8 cellular contexts compared by ENCODE assay signal in the genomic region with DNA sequence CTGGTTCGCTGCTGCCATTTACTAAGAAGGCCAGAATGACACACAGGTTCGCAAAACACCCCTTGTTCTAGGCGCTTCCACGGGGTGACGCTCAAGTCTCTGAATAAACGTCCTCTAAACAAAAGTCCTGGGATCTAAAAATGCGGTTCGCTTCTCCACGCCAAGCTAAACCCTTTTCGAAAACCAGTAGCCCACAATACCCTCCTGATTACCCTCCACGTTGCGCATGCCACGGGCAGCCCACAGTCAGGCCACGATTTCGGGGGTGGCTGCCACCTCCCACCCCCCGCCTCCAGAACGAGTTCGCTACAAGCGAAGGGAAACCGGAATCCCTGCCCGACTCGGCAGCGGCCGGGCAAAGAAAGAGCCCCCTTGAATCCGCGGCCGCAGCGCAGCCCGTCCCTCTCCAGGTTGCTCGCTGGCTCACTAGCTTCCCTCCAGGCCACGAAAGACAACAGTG. TPM values are rescaled to one million over a fixed set of nuclear protein-coding genes. Genes with fewer than 3 reads are reported as not detected.
A peak's percentile ranks its signal among the peaks of the same experiment; 100 is the strongest.
DNase-seq lines count a peak whose midpoint lies in the region; ATAC-seq and TF ChIP-seq lines count a peak whose summit lies in the region.

No MANE protein-coding gene starts in this region.

- H3K79me2 ChIP-seq in HCT116 (ENCODE audit: insufficient read depth, low read length) = peaks cover 61% of the 10 kb centered on the region

- peak overlapping the region; percentile 82 for H3K4me2 ChIP-seq in HCT116 (ENCODE audit: low read length)

- peak overlapping the region; percentile 95 for H3K27ac ChIP-seq in HCT116 (ENCODE audit: low read depth, low read length)
- H3K27ac ChIP-seq in upper lobe of right lung = peak overlapping the region; percentile 93

- H4K20me1 ChIP-seq in HCT116 (ENCODE audit: insufficient read depth) = peaks cover 6% of the 10 kb centered on the region; the same call in 1 of the 2 replicates

- H3K27ac Mint-ChIP-seq in activated T-helper 1 cell treated with anti-CD3 and anti-CD28 coated beads, Interleukin-12 subunit alpha, Interleukin-12 subunit beta, Interleukin-2, Interleukin-4 antibody, amounts not matched to agents 30 ng/mL and 10 ng/mL and 1 ng/mL, durations not matched to agents 14 hours and 24 hours and 36 hours = peak overlapping the region; percentile 95

- TF ChIP-seq RAD21 in HCT116 (IDR thresholded peaks at IDR 0.05; ENCODE audit: low read depth) = no peak

- TF ChIP-seq POLR2A in HCT116 (IDR thresholded peaks at IDR 0.05; ENCODE audit: borderline replicate concordance, extremely low read depth, insufficient read depth, insufficient read length) = no peak

- CTCF ChIA-PET in HCT116 (lab: Charles Lee) = interaction anchor here (0.8 kb wide), 1 partner anchor 33 kb away, joined by 3 read pairs; the partner anchor contains the start of gene SOWAHD

- TF ChIP-seq CTCF in GM12873 (IDR thresholded peaks at IDR 0.05; ENCODE audit: insufficient read depth, low read depth, low read length, missing control alignments) (peak; percentile 39), HCT116 (IDR thresholded peaks at IDR 0.05 in 2 of 3, conservative IDR thresholded peaks at IDR 0.05 in 1 of 3; ENCODE audit: borderline replicate concordance in 1 of 3, insufficient read depth in 1 of 3, low read depth in 2 of 3, low read length in 2 of 3) (no peak), upper lobe of right lung (IDR thresholded peaks at IDR 0.05) (peak; percentile 21)

- H3K9me3 ChIP-seq in HCT116 (ENCODE audit: control insufficient read depth in 1 of 2, insufficient read depth in 1 of 2, low read depth in 1 of 2, low read length in 2 of 2) = no peaks in the 10 kb centered on the region
- H3K9me3 ChIP-seq in neuron (ENCODE audit: low read length) = no peaks in the 10 kb centered on the region
- H3K9me3 ChIP-seq in upper lobe of right lung = no peaks in the 10 kb centered on the region

- TSS peak; percentile 54 for BruUV-seq in HCT116 (replicated peaks; lab: Mats Ljungman, UMichigan)

- RAD21 ChIA-PET in HCT116 (lab: Charles Lee; ENCODE audit: low non-redundant PET in 1 of 2, low total read pairs in 2 of 2, uncharacterized antibody in 2 of 2, unreplicated experiment in 2 of 2) = no interaction called here

- H2AFZ ChIP-seq in HCT116 (ENCODE audit: low read depth, low read length, poor library complexity, severe bottlenecking) (no peak overlapping the region), neuron (ENCODE audit: low read depth, low read length) (no peak overlapping the region)

- intact Hi-C loops in HCT116 (cut with micrococcal nuclease) (loop anchor here (5.0 kb wide), 2 partner anchors 61 to 86 kb away; partner anchors contain the start of gene UPF3B), upper lobe of right lung (cut with DNase I) (no loop called here)
- intact Hi-C loops in activated T-helper 1 cell treated with anti-CD3 and anti-CD28 coated beads, Interleukin-12 subunit alpha, Interleukin-12 subunit beta, Interleukin-2, Interleukin-4 antibody, amounts not matched to agents 30 ng/mL and 10 ng/mL and 1 ng/mL, durations not matched to agents 14 hours and 24 hours and 36 hours (cut with micrococcal nuclease) = loop anchor here (1.0 to 2.0 kb wide), 8 partner anchors 30 to 184 kb away; partner anchors contain the start of genes NDUFA1, NKAP, NKRF and RNF113A

- H3K9me3 Mint-ChIP-seq in activated T-helper 1 cell treated with anti-CD3 and anti-CD28 coated beads, Interleukin-12 subunit alpha, Interleukin-12 subunit beta, Interleukin-2, Interleukin-4 antibody, amounts not matched to agents 30 ng/mL and 10 ng/mL and 1 ng/mL, durations not matched to agents 14 hours and 24 hours and 36 hours = no peaks in the 10 kb centered on the region

- POLR2A ChIA-PET in HCT116 (lab: Charles Lee) = interaction anchor here (0.8 to 1.9 kb wide), 13 partner anchors 9 to 459 kb away, joined by 3 to 22 read pairs (median 5); partner anchors contain the start of genes SOWAHD, UPF3B and ZBTB33

- peak overlapping the region; percentile 93 for H3K9ac ChIP-seq in HCT116 (ENCODE audit: low read length)

- H3K9me2 ChIP-seq in HCT116 (ENCODE audit: insufficient read depth) = no peaks in the 10 kb centered on the region

- no peaks in the 10 kb centered on the region for H3K27me3 Mint-ChIP-seq in activated T-helper 1 cell treated with anti-CD3 and anti-CD28 coated beads, Interleukin-12 subunit alpha, Interleukin-12 subunit beta, Interleukin-2, Interleukin-4 antibody, amounts not matched to agents 30 ng/mL and 10 ng/mL and 1 ng/mL, durations not matched to agents 14 hours and 24 hours and 36 hours (ENCODE audit: insufficient read depth)

- H3K4me3 ChIP-seq in HCT116 (replicated peaks in 1 of 2; ENCODE audit: low read depth in 1 of 2, low read length in 2 of 2) (peak overlapping the region; percentile 78 to 85), neuron (ENCODE audit: low read length) (peak overlapping the region; percentile 76), upper lobe of right lung (peak overlapping the region; percentile 67)

- peaks cover 37% of the 10 kb centered on the region for H3K36me3 Mint-ChIP-seq in activated T-helper 1 cell treated with anti-CD3 and anti-CD28 coated beads, Interleukin-12 subunit alpha, Interleukin-12 subunit beta, Interleukin-2, Interleukin-4 antibody, amounts not matched to agents 30 ng/mL and 10 ng/mL and 1 ng/mL, durations not matched to agents 14 hours and 24 hours and 36 hours (ENCODE audit: low read depth)

- DNase-seq in HCT116 (ENCODE audit: low read depth, low spot score) (no peak), NCI-H2107 (lab: John Stamatoyannopoulos, UW) (peak; percentile 54), fibroblast of peridontal ligament (ENCODE audit: extremely low read depth) (peak; percentile 56), upper lobe of right lung (no peak), EL (no peak)
- no peak for DNase-seq in activated T-helper 1 cell treated with anti-CD3 and anti-CD28 coated beads, Interleukin-12 subunit alpha, Interleukin-12 subunit beta, Interleukin-2, Interleukin-4 antibody, amounts not matched to agents 30 ng/mL and 10 ng/mL and 1 ng/mL, durations not matched to agents 14 hours and 24 hours and 36 hours (ENCODE audit: low spot score)

- peaks cover 5 to 39% of the 10 kb centered on the region in 2 experiments; a peak in 3 of 4 replicates for H3K36me3 ChIP-seq in HCT116 (ENCODE audit: control insufficient read depth in 1 of 2, insufficient read depth in 2 of 2, low read length in 2 of 2)
- H3K36me3 ChIP-seq in neuron (ENCODE audit: insufficient read depth, low read length) = peaks cover 21% of the 10 kb centered on the region
- H3K36me3 ChIP-seq in upper lobe of right lung = peaks cover 35% of the 10 kb centered on the region

- peak overlapping the region; percentile 96 for H3K4me3 Mint-ChIP-seq in activated T-helper 1 cell treated with anti-CD3 and anti-CD28 coated beads, Interleukin-12 subunit alpha, Interleukin-12 subunit beta, Interleukin-2, Interleukin-4 antibody, amounts not matched to agents 30 ng/mL and 10 ng/mL and 1 ng/mL, durations not matched to agents 14 hours and 24 hours and 36 hours

- H3K4me1 Mint-ChIP-seq in activated T-helper 1 cell treated with anti-CD3 and anti-CD28 coated beads, Interleukin-12 subunit alpha, Interleukin-12 subunit beta, Interleukin-2, Interleukin-4 antibody, amounts not matched to agents 30 ng/mL and 10 ng/mL and 1 ng/mL, durations not matched to agents 14 hours and 24 hours and 36 hours (ENCODE audit: low read depth) = peaks cover 10% of the 10 kb centered on the region

- H3K27me3 ChIP-seq in HCT116 (ENCODE audit: insufficient read depth, low read length) (no peaks in the 10 kb centered on the region), neuron (ENCODE audit: insufficient read depth, low read length) (no peaks in the 10 kb centered on the region), upper lobe of right lung (no peaks in the 10 kb centered on the region)

- H3K4me1 ChIP-seq in HCT116 (ENCODE audit: control insufficient read depth in 1 of 2, insufficient read depth in 2 of 2, low read length in 2 of 2) (peaks cover 0 to 27% of the 10 kb centered on the region in 2 experiments; a peak in 2 of 4 replicates), neuron (ENCODE audit: insufficient read depth, low read length) (peaks cover 2% of the 10 kb centered on the region), upper lobe of right lung (peaks cover 15% of the 10 kb centered on the region)

- ATAC-seq in HCT116 = peak; percentile 31
- ATAC-seq in upper lobe of right lung = peak; percentile 48

TF ChIP-seq in HCT116, 20 proteins besides CTCF, POLR2A, EP300 and RAD21 (continues in another document):
- TF ChIP-seq ZFX (IDR thresholded peaks at IDR 0.05) (peak; percentile 48; the same call in 1 of the 2 replicates), JUND (IDR thresholded peaks at IDR 0.05) (no peak)

RNA-seq across cellular contexts. Expression of gene RPL39, which starts 0.4 kb away (rescaled TPM):
- total RNA-seq in HCT116 (2021; ENCODE audit: unreplicated experiment) = 1,940 TPM
- 3,610 and 4,517 TPM in 2 replicates for polyA plus RNA-seq in HCT116 (2012)
- 1,853 and 1,912 TPM in 2 replicates for total RNA-seq in activated T-helper 1 cell treated with anti-CD3 and anti-CD28 coated beads, Interleukin-12 subunit alpha, Interleukin-12 subunit beta, Interleukin-2, Interleukin-4 antibody, amounts not matched to agents 30 ng/mL and 10 ng/mL and 1 ng/mL, durations not matched to agents 14 hours and 24 hours and 36 hours
- total RNA-seq in upper lobe of right lung = 1,275 TPM

RNA-seq across cellular contexts. Expression of gene SOWAHD, which starts 32.6 kb away (rescaled TPM):
- total RNA-seq in HCT116 (2021; ENCODE audit: unreplicated experiment) = 1.1 TPM
- 0.77 and 0.91 TPM in 2 replicates for polyA plus RNA-seq in HCT116 (2012)
- total RNA-seq in activated T-helper 1 cell treated with anti-CD3 and anti-CD28 coated beads, Interleukin-12 subunit alpha, Interleukin-12 subunit beta, Interleukin-2, Interleukin-4 antibody, amounts not matched to agents 30 ng/mL and 10 ng/mL and 1 ng/mL, durations not matched to agents 14 hours and 24 hours and 36 hours = 0.21 and 0.34 TPM in 2 replicates
- total RNA-seq in upper lobe of right lung = 4.0 TPM

Comparison
In these comparisons a context has a peak if more than half of its experiments do, and no peak if none do; other contexts are left out.
1. CTCF ChIP-seq: peak in GM12873 (single experiment) and upper lobe of right lung (single experiment); none in HCT116 (0 of 3).
2. DNase-seq: peak in NCI-H2107 (single experiment) and fibroblast of peridontal ligament (single experiment); none in HCT116 (single experiment), activated T-helper 1 cell treated with anti-CD3 and anti-CD28 coated beads, Interleukin-12 subunit alpha, Interleukin-12 subunit beta, Interleukin-2, Interleukin-4 antibody, amounts not matched to agents 30 ng/mL and 10 ng/mL and 1 ng/mL, durations not matched to agents 14 hours and 24 hours and 36 hours (single experiment), upper lobe of right lung (single experiment) and EL (single experiment).
3. Peak in every context shown above with its lines, with median percentiles within 50 percentile points of each other: H3K4me3 ChIP-seq.